ENCODE assay signal across 24 cellular contexts in genomic region chr6:67887747-67888545, GRCh38.
"Had no signal": no experiment of that assay in that cellular context is flagged by ENCODE, and none has a peak within 500 bp of the region (broad histone marks: within the 10 kb centered on the region; RNA-seq: fewer than 3 reads in every experiment).

No MANE protein-coding gene starts in this region.

- H3K27me3 ChIP-seq: gastrocnemius medialis, hepatocyte, right atrium auricular region, stomach, tibial nerve had no signal

- H3K4me2 ChIP-seq: hepatocyte, smooth muscle cell had no signal

- H2AFZ ChIP-seq: hepatocyte had no signal

- DNase-seq: activated CD4-positive, alpha-beta T cell treated with anti-CD3 and anti-CD28 coated beads for 36 hours; activated CD4-positive, CD25-positive, alpha-beta regulatory T cell; activated CD8-positive, alpha-beta T cell treated with anti-CD3 and anti-CD28 coated beads, Interleukin-2, amount 10 ng/mL, durations not matched to agents 7 days and 5 days; activated effector memory CD4-positive, alpha-beta T cell treated with Interleukin-2 at 50 U/mL for 16 hours; activated naive CD4-positive, alpha-beta T cell treated with Interleukin-2 at 50 U/mL for 16 hours; activated T-cell treated with anti-CD3 and anti-CD28 coated beads for 4 hours; activated T-cell treated with anti-CD3 and anti-CD28 coated beads, Interleukin-2, amount 50 U/mL, for 72 hours; gastrocnemius medialis; islet precursor cell; left ventricle myocardium inferior; occipital lobe; stimulated activated CD4-positive, alpha-beta T cell treated with anti-CD3 and anti-CD28 coated beads, Interleukin-1b, Interleukin-23, amount 100 ng/mL, for 48 hours; stimulated activated CD4-positive, alpha-beta T cell treated with anti-CD3 and anti-CD28 coated beads, Interleukin-4, amount 100 ng/mL, for 4 hours; stimulated activated CD8-positive, alpha-beta memory T cell treated with anti-CD3 and anti-CD28 coated beads, Interleukin-4, amount 100 ng/mL, for 48 hours; stomach; T-helper 9 cell had no signal

- H3K9me3 ChIP-seq: gastrocnemius medialis, right atrium auricular region, tibial nerve had no signal

- H3K36me3 ChIP-seq: gastrocnemius medialis, left ventricle myocardium inferior, right atrium auricular region, stomach, tibial nerve had no signal

- H3K4me3 ChIP-seq: gastrocnemius medialis, hepatocyte, left ventricle myocardium inferior, lung, right atrium auricular region, smooth muscle cell, stomach, tibial nerve had no signal

- ATAC-seq: activated CD4-positive, alpha-beta T cell treated with anti-CD3 and anti-CD28 coated beads for 36 hours; activated CD8-positive, alpha-beta T cell treated with anti-CD3 and anti-CD28 coated beads, Interleukin-2, amount 10 ng/mL, durations not matched to agents 7 days and 5 days; activated T-cell treated with anti-CD3 and anti-CD28 coated beads, Interleukin-2, amount 50 U/mL, for 72 hours; gastrocnemius medialis; stimulated activated memory B cell treated with anti-CD40 and anti-IgM and Interleukin-4, amounts not matched to agents 10 μg/mL and 1 μg/mL and 100 μg/mL, for 72 hours had no signal

- H3K79me2 ChIP-seq: hepatocyte had no signal

- FAIRE-seq: bronchial epithelial cell had no signal

- H3K27ac ChIP-seq: epithelial cell of prostate, gastrocnemius medialis, hepatocyte, left ventricle myocardium inferior, right atrium auricular region, stomach, tibial nerve had no signal

- H3K4me1 ChIP-seq: gastrocnemius medialis, left ventricle myocardium inferior, right atrium auricular region, stomach, tibial nerve had no signal
